20 cellular contexts compared by ENCODE assay signal in the genomic region with DNA sequence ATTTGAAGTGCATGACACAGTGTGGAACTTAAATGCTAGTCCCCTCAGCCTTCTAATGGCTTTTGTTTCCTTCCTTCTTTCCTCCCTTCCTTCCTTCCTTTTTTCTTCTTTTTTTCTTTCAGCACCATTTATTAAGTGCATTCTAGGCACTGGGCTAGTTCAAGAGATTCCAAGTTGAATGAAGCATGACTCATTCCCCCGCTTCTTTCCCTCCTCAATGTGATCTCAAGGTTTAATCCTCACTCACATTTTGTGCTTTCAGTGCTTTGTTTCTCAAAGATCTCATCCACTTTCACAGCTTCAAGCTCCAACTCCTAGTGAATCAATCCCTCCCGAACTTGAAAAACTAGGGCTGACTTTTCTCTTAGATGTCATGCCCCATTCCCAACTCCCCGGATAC.
DNase-seq lines count a peak whose midpoint lies in the region; ATAC-seq, FAIRE-seq and TF ChIP-seq lines count a peak whose summit lies in the region.
"Had no signal": no experiment of that assay in that cellular context is flagged by ENCODE, and none has a peak within 500 bp of the region (broad histone marks: within the 10 kb centered on the region; RNA-seq: fewer than 3 reads in every experiment).

No MANE protein-coding gene starts in this region.

- no peak overlapping the region for H3K18ac ChIP-seq in mesenchymal stem cell (ENCODE audit: low read depth in 1 of 2, low read length in 2 of 2)

- intact Hi-C loops in uterus (cut with DNase I; ENCODE audit: low total_unique reads): no loop called here

- H3K4me3 Mint-ChIP-seq in activated CD4-positive, alpha-beta memory T cell treated with anti-CD3 and anti-CD28 coated beads, Interleukin-2, amount 10 ng/mL, durations not matched to agents 7 days and 5 days: no peak overlapping the region
- H3K4me3 Mint-ChIP-seq: activated CD4-positive, alpha-beta T cell treated with anti-CD3 and anti-CD28 coated beads, Interleukin-2, amount 10 ng/mL, durations not matched to agents 7 days and 5 days; CD4-positive, CD25-positive, alpha-beta regulatory T cell had no signal

- no peak for ATAC-seq in HG02759 (IDR thresholded peaks at IDR 0.05; ENCODE audit: unreplicated experiment)

- no peak overlapping the region for H2BK120ac ChIP-seq in mesenchymal stem cell (ENCODE audit: low read depth, low read length)

- no peak overlapping the region for H3K4ac ChIP-seq in mesenchymal stem cell (ENCODE audit: low read depth in 1 of 2, low read length in 2 of 2)

- no peak overlapping the region for H2BK15ac ChIP-seq in mesenchymal stem cell (ENCODE audit: low read depth, poor library complexity, severe bottlenecking)

- H3K14ac ChIP-seq in mesenchymal stem cell (ENCODE audit: low read length in 2 of 2): no peak overlapping the region

- H2BK5ac ChIP-seq in mesenchymal stem cell (ENCODE audit: low read depth, low read length, poor library complexity, severe bottlenecking): no peak overlapping the region

- H3K36me3 Mint-ChIP-seq in activated CD4-positive, alpha-beta memory T cell treated with anti-CD3 and anti-CD28 coated beads, Interleukin-2, amount 10 ng/mL, durations not matched to agents 7 days and 5 days (ENCODE audit: low read depth): no peaks in the 10 kb centered on the region
- H3K36me3 Mint-ChIP-seq: CD4-positive, CD25-positive, alpha-beta regulatory T cell had no signal

- POLR2A ChIA-PET in activated CD4-positive, alpha-beta memory T cell treated with anti-CD3 and anti-CD28 coated beads, Interleukin-2, amount 10 ng/mL, durations not matched to agents 7 days and 5 days (lab: Charles Lee): no interaction called here

- H3K9me3 Mint-ChIP-seq in activated CD4-positive, alpha-beta memory T cell treated with anti-CD3 and anti-CD28 coated beads, Interleukin-2, amount 10 ng/mL, durations not matched to agents 7 days and 5 days: peaks cover under 1% of the 10 kb centered on the region

- H3K9me3 ChIP-seq in HAP-1 (no peaks in the 10 kb centered on the region), mesenchymal stem cell (ENCODE audit: control insufficient read depth, low read length) (no peaks in the 10 kb centered on the region), uterus (no peaks in the 10 kb centered on the region)
- H3K9me3 ChIP-seq: left ventricle myocardium inferior, ovary had no signal

- DNase-seq in HAP-1 (ENCODE audit: low spot score in 2 of 2) (peak; percentile 12 to 50), bronchial epithelial cell (ENCODE audit: low read depth) (peak; percentile 16), mesenchymal stem cell (peak; percentile 26), uterus (no peak)
- DNase-seq in stimulated activated CD4-positive, alpha-beta T cell treated with anti-CD3 and anti-CD28 coated beads, Interleukin-15, amount 100 ng/mL, for 24 hours: no peak
- DNase-seq in activated CD4-positive, alpha-beta memory T cell treated with anti-CD3 and anti-CD28 coated beads, Interleukin-2, amount 10 ng/mL, durations not matched to agents 7 days and 5 days: no peak
- DNase-seq: activated CD4-positive, alpha-beta T cell treated with anti-CD3 and anti-CD28 coated beads, Interleukin-2, amount 10 ng/mL, durations not matched to agents 7 days and 5 days; activated gamma-delta T cell; CD4-positive, CD25-positive, alpha-beta regulatory T cell; left ventricle myocardium inferior; MM.1S; NCI-H187 treated with DMSO at 0.1 percent for 48 hours; NCI-H446; ovary; RPMI8226; stimulated activated CD4-positive, alpha-beta T cell treated with anti-CD3 and anti-CD28 coated beads, Interleukin-4, amount 100 ng/mL, for 24 hours had no signal

- H3K36me3 ChIP-seq in HAP-1 (replicated peaks) (no peaks in the 10 kb centered on the region), bronchial epithelial cell (ENCODE audit: control insufficient read depth, insufficient read depth, low read length) (no peaks in the 10 kb centered on the region), mesenchymal stem cell (ENCODE audit: control insufficient read depth in 1 of 2, insufficient read depth in 2 of 2, low read depth in 1 of 2, low read length in 2 of 2) (no peaks in the 10 kb centered on the region), uterus (no peaks in the 10 kb centered on the region)
- H3K36me3 ChIP-seq: left ventricle myocardium inferior, ovary had no signal

- no peaks in the 10 kb centered on the region for H3K79me1 ChIP-seq in mesenchymal stem cell (replicated peaks; ENCODE audit: low read length, poor library complexity, severe bottlenecking)

- H3K4me3 ChIP-seq in HAP-1: no peak overlapping the region
- no peak overlapping the region for H3K4me3 ChIP-seq in bronchial epithelial cell (ENCODE audit: low read depth, low read length)
- no peak overlapping the region for H3K4me3 ChIP-seq in mesenchymal stem cell (ENCODE audit: insufficient read depth in 1 of 2, low read depth in 1 of 2, low read length in 2 of 2)
- no peak overlapping the region for H3K4me3 ChIP-seq in uterus
- H3K4me3 ChIP-seq: coronary artery, left ventricle myocardium inferior, ovary had no signal

- FAIRE-seq in bronchial epithelial cell (lab: Jason Lieb, UNC): no peak
- FAIRE-seq: endometrium, TTC549 had no signal

- TF ChIP-seq CTCF in bronchial epithelial cell (IDR thresholded peaks at IDR 0.05; ENCODE audit: insufficient read depth, low read length, severe bottlenecking) (no peak), uterus (IDR thresholded peaks at IDR 0.05) (no peak)

- no peak overlapping the region for H3K4me2 ChIP-seq in mesenchymal stem cell (ENCODE audit: low read length, poor library complexity, severe bottlenecking)

- H3K27me3 ChIP-seq in HAP-1 (ENCODE audit: low read depth) (no peaks in the 10 kb centered on the region), bronchial epithelial cell (ENCODE audit: control insufficient read depth, insufficient read depth, low read length) (peaks cover 3% of the 10 kb centered on the region), mesenchymal stem cell (ENCODE audit: control insufficient read depth in 1 of 2, insufficient read depth in 1 of 2, low read length in 2 of 2) (peaks cover 0 to 34% of the 10 kb centered on the region in 2 experiments), uterus (no peaks in the 10 kb centered on the region)
- H3K27me3 ChIP-seq: ovary had no signal

- no peak overlapping the region for H4K8ac ChIP-seq in mesenchymal stem cell (ENCODE audit: low read length)

- no peak overlapping the region for H3K23ac ChIP-seq in mesenchymal stem cell (ENCODE audit: low read length in 2 of 2)

- 70% methylated on average over 2 of the region's 3 CpGs for WGBS in mesenchymal stem cell

- H2AK5ac ChIP-seq in mesenchymal stem cell (ENCODE audit: low read length, severe bottlenecking): no peak overlapping the region

- no peak overlapping the region for H3K27ac Mint-ChIP-seq in activated CD4-positive, alpha-beta memory T cell treated with anti-CD3 and anti-CD28 coated beads, Interleukin-2, amount 10 ng/mL, durations not matched to agents 7 days and 5 days
- H3K27ac Mint-ChIP-seq: activated CD4-positive, alpha-beta T cell treated with anti-CD3 and anti-CD28 coated beads, Interleukin-2, amount 10 ng/mL, durations not matched to agents 7 days and 5 days had no signal

- no peak overlapping the region for H3K27ac ChIP-seq in mesenchymal stem cell (ENCODE audit: low read length, poor library complexity, severe bottlenecking)
- peak overlapping the region; percentile 1 to 14 for H3K27ac ChIP-seq in uterus
- H3K27ac ChIP-seq: coronary artery, left ventricle myocardium inferior, ovary had no signal

- in situ Hi-C loops in HAP-1 (cut with MboI; ENCODE audit: low sequenced_read_pairs): no loop called here

- no peak overlapping the region for H2BK12ac ChIP-seq in mesenchymal stem cell (ENCODE audit: low read length in 2 of 2)

- CTCF ChIA-PET in activated CD4-positive, alpha-beta memory T cell treated with anti-CD3 and anti-CD28 coated beads, Interleukin-2, amount 10 ng/mL, durations not matched to agents 7 days and 5 days (lab: Charles Lee): no interaction called here

- peaks cover 1% of the 10 kb centered on the region for H3K4me1 Mint-ChIP-seq in activated CD4-positive, alpha-beta memory T cell treated with anti-CD3 and anti-CD28 coated beads, Interleukin-2, amount 10 ng/mL, durations not matched to agents 7 days and 5 days

- no peaks in the 10 kb centered on the region for H3K27me3 Mint-ChIP-seq in activated CD4-positive, alpha-beta memory T cell treated with anti-CD3 and anti-CD28 coated beads, Interleukin-2, amount 10 ng/mL, durations not matched to agents 7 days and 5 days
- H3K27me3 Mint-ChIP-seq: activated CD4-positive, alpha-beta T cell treated with anti-CD3 and anti-CD28 coated beads, Interleukin-2, amount 10 ng/mL, durations not matched to agents 7 days and 5 days had no signal

- H3K4me1 ChIP-seq in HAP-1: peaks cover 7% of the 10 kb centered on the region
- no peaks in the 10 kb centered on the region for H3K4me1 ChIP-seq in mesenchymal stem cell (ENCODE audit: control insufficient read depth, insufficient read depth, low read depth, low read length)
- no peaks in the 10 kb centered on the region for H3K4me1 ChIP-seq in uterus
- H3K4me1 ChIP-seq: left ventricle myocardium inferior had no signal

- no peak overlapping the region for H3K9ac ChIP-seq in mesenchymal stem cell (ENCODE audit: low read length)

- no peak overlapping the region for H2AFZ ChIP-seq in mesenchymal stem cell (ENCODE audit: low read depth, low read length)

- H4K91ac ChIP-seq in mesenchymal stem cell (ENCODE audit: low read length): no peak overlapping the region

- TF ChIP-seq POLR2A in uterus (IDR thresholded peaks at IDR 0.05): no peak

Comparison
In these comparisons a context has a peak if more than half of its experiments do, and no peak if none do; other contexts are left out.
1. DNase-seq: peak in HAP-1 (2 of 2), bronchial epithelial cell (single experiment) and mesenchymal stem cell (single experiment); none in uterus (0 of 2), stimulated activated CD4-positive, alpha-beta T cell treated with anti-CD3 and anti-CD28 coated beads, Interleukin-15, amount 100 ng/mL, for 24 hours (single experiment) and activated CD4-positive, alpha-beta memory T cell treated with anti-CD3 and anti-CD28 coated beads, Interleukin-2, amount 10 ng/mL, durations not matched to agents 7 days and 5 days (single experiment).